In genomic region chr9:76562511-76562911, GRCh38 we compare ENCODE assay signal across 9 cellular contexts.
DNase-seq lines count a peak whose midpoint lies in the region; ATAC-seq and TF ChIP-seq lines count a peak whose summit lies in the region.
"Had no signal": no experiment of that assay in that cellular context is flagged by ENCODE, and none has a peak within 500 bp of the region (broad histone marks: within the 10 kb centered on the region; RNA-seq: fewer than 3 reads in every experiment).

No MANE protein-coding gene starts in this region.

- no peak overlapping the region for H3K4me3 ChIP-seq in HL-60 (replicated peaks; ENCODE audit: insufficient read depth, low read length)
- H3K4me3 ChIP-seq in choroid plexus epithelial cell (ENCODE audit: low read depth, low read length), result no peak overlapping the region

- in situ Hi-C loops in ACHN (cut with HindIII; ENCODE audit: low pct_ligation_motif_present, low pct_unique_long_range_greater_than_20kb, low sequenced_read_pairs), result no loop called here

- ATAC-seq in GM21360 (IDR thresholded peaks at IDR 0.05; ENCODE audit: unreplicated experiment), result peak; percentile 83
- ATAC-seq: HCT116 had no signal

- DNase-seq in COLO829 (ENCODE audit: low spot score), result peak; percentile 73
- peak in 1 of 2 experiments; percentile 72 for DNase-seq in HL-60 (ENCODE audit: low read depth in 1 of 2, low spot score in 1 of 2)
- peak; percentile 85 for DNase-seq in choroid plexus epithelial cell (ENCODE audit: low read depth)
- DNase-seq in NCI-H2029 treated with DMSO at 0.1 percent for 48 hours (lab: John Stamatoyannopoulos, UW), result no peak
- DNase-seq in H4 (ENCODE audit: low spot score), result no peak
- no peak for DNase-seq in ACHN
- no peak for DNase-seq in central memory CD4-positive, alpha-beta T cell

- no peak for TF ChIP-seq CTCF in HL-60 (IDR thresholded peaks at IDR 0.05; ENCODE audit: insufficient read depth, low read length)
- no peak for TF ChIP-seq CTCF in choroid plexus epithelial cell (conservative IDR thresholded peaks at IDR 0.05; ENCODE audit: low read depth, low read length)

- peak overlapping the region; percentile 25 for H3K27ac ChIP-seq in HL-60 (replicated peaks)

- no peaks in the 10 kb centered on the region for H3K27me3 ChIP-seq in HL-60 (ENCODE audit: insufficient read depth, poor library complexity, severe bottlenecking)

Comparison
In these comparisons a context has a peak if more than half of its experiments do, and no peak if none do; other contexts are left out.
1. DNase-seq: peak in COLO829 (single experiment) and choroid plexus epithelial cell (single experiment); none in NCI-H2029 treated with DMSO at 0.1 percent for 48 hours (single experiment), H4 (single experiment), ACHN (single experiment) and central memory CD4-positive, alpha-beta T cell (single experiment).